Comparison of ENCODE assay signal across 8 cellular contexts in the genomic region with DNA sequence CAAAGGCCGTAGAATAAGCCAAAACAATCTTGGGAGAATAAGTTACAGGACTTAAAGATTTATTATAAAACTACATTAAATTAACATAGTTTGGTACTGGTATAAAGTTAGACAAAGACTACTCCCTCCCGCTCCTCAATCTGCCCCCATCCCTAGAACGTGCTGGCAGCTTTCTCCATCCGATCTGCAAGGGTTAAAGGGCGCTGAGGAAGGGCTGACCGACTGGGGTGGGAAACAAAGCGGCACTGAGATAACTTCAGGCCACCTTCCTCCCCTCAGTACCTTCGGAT. TPM values are rescaled to one million over a fixed set of nuclear protein-coding genes. Genes with fewer than 3 reads are reported as not detected.
DNase-seq lines count a peak whose midpoint lies in the region; ATAC-seq, FAIRE-seq and TF ChIP-seq lines count a peak whose summit lies in the region.

No MANE protein-coding gene starts in this region.

- H3K4me1 ChIP-seq in PC-9 (replicated peaks; ENCODE audit: insufficient read depth), result peaks cover 23% of the 10 kb centered on the region
- H3K4me1 ChIP-seq in small intestine (ENCODE audit: control insufficient read depth in 2 of 2, insufficient read depth in 1 of 2, low read depth in 1 of 2, low read length in 1 of 2), result peaks cover 0 to 5% of the 10 kb centered on the region in 2 donors

- BruUV-seq in PC-9 (replicated peaks; lab: Mats Ljungman, UMichigan), result TSS peak; percentile 78

- intact Hi-C loops in PC-9 (cut with micrococcal nuclease; ENCODE audit: unreplicated experiment) (loop anchor here (1.0 to 10.0 kb wide), 3 partner anchors 35 to 460 kb away; a partner anchor contains a TSS), Right ventricle myocardium superior (cut with DNase I) (no loop called here)

- DNase-seq in PC-9 (no peak), Right ventricle myocardium superior (no peak), small intestine (no peak), GOT3 (lab: John Stamatoyannopoulos, UW) (no peak), activated T-cell treated with anti-CD3 and anti-CD28 coated beads for 4 hours (no peak)
- no peak for DNase-seq in activated CD4-positive, alpha-beta T cell treated with anti-CD3 and anti-CD28 coated beads for 48 hours

- peak; percentile 6 for ATAC-seq in GM18517 (IDR thresholded peaks at IDR 0.05; ENCODE audit: unreplicated experiment)
- peak; percentile 8 for ATAC-seq in HG02610 (IDR thresholded peaks at IDR 0.05; ENCODE audit: unreplicated experiment)
- peak; percentile 48 for ATAC-seq in Right ventricle myocardium superior (ENCODE audit: poor library complexity)

- peaks cover 18% of the 10 kb centered on the region for H3F3A ChIP-seq in PC-9 (ENCODE audit: insufficient read depth, low read depth)

- no peak for FAIRE-seq in small intestine (lab: Jason Lieb, UNC)

- POLR2A ChIA-PET in PC-9 (lab: Charles Lee; ENCODE audit: unreplicated experiment), result interaction anchor here (0.5 to 0.7 kb wide), 2 partner anchors 26 to 547 kb away, joined by 4 to 9 read pairs; no protein-coding TSS in a partner anchor

- peaks cover 5% of the 10 kb centered on the region for H3K36me3 ChIP-seq in PC-9 (ENCODE audit: low read depth)
- H3K36me3 ChIP-seq in small intestine (ENCODE audit: control insufficient read depth in 2 of 2, insufficient read depth in 2 of 2, low read length in 2 of 2), result no peaks in the 10 kb centered on the region

- H3K4me2 ChIP-seq in PC-9, result peak overlapping the region; percentile 100

- H3K4me3 ChIP-seq in PC-9 (peak overlapping the region; percentile 86), small intestine (ENCODE audit: low read depth in 1 of 2, low read length in 2 of 2) (peak overlapping the region; percentile 42 to 96)

- whole genome bisulfite sequencing in small intestine, 3 donors, result 0 to 1% (median 1%) methylated on average over 8 of the region's 8 CpGs

- H3K79me2 ChIP-seq in PC-9 (ENCODE audit: low read depth), result peaks cover 62% of the 10 kb centered on the region

- no peaks in the 10 kb centered on the region for H3K9me2 ChIP-seq in PC-9 (ENCODE audit: insufficient read depth)

- CTCF ChIA-PET in PC-9 (lab: Charles Lee), result no interaction called here

- H3K9me3 ChIP-seq in PC-9 (ENCODE audit: insufficient read depth, low read depth) (no peaks in the 10 kb centered on the region), small intestine (ENCODE audit: control insufficient read depth, low read depth) (no peaks in the 10 kb centered on the region)

- no peak for TF ChIP-seq CTCF in PC-9 (conservative IDR thresholded peaks at IDR 0.05)

- H2AFZ ChIP-seq in PC-9, result peak overlapping the region; percentile 88

- peak overlapping the region; percentile 93 for H3K27ac ChIP-seq in PC-9
- peak overlapping the region; percentile 96 to 97 for H3K27ac ChIP-seq in small intestine (ENCODE audit: low read depth in 1 of 2, low read length in 1 of 2)

- no peaks in the 10 kb centered on the region for H4K20me1 ChIP-seq in PC-9 (ENCODE audit: insufficient read depth)

- no peaks in the 10 kb centered on the region for H3K27me3 ChIP-seq in PC-9 (ENCODE audit: insufficient read depth, low read depth)
- no peaks in the 10 kb centered on the region for H3K27me3 ChIP-seq in small intestine (ENCODE audit: control insufficient read depth in 2 of 2, insufficient read depth in 2 of 2, low read length in 2 of 2)

RNA-seq across cellular contexts. Expression of a gene that starts 0.8 kb away (rescaled TPM):
- total RNA-seq in PC-9 (2021), result 48.8 and 57.2 TPM in 2 replicates
- 51.9 TPM for total RNA-seq in Right ventricle myocardium superior
- 10 to 100 TPM; 39.6 to 46.5 (median 44.6) TPM for polyA plus RNA-seq in small intestine

RNA-seq across cellular contexts. Expression of a gene that starts 9.6 kb away (rescaled TPM):
- total RNA-seq in PC-9 (2021), result 6.3 and 7.9 TPM in 2 replicates
- total RNA-seq in Right ventricle myocardium superior, result 1.5 TPM
- polyA plus RNA-seq in small intestine, result 1 to 10 TPM in 2 of 3 donors, under 1 TPM in 1; 0.45 to 6.7 (median 2.7) TPM
